In the genomic region with DNA sequence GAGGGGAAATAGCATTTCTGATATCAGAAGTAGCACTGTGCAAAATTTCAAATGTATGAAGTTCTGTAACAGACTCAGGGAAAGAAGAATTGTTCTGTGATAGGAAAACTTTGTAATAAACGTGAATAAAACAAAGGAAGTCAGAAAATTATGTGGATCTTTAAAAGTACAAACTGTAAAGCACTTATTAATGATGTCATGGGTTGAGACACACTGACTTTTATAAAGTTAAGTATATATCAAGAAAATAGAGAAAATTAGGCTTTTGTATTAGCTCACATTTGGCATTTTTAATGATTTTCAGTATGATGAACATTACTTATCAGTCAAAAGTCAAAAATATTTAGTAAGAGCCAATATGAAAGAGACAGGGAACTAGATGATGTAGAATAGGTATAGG, we compare ENCODE assay signal across 33 cellular contexts.
"Had no signal": no experiment of that assay in that cellular context is flagged by ENCODE, and none has a peak within 500 bp of the region (broad histone marks: within the 10 kb centered on the region; RNA-seq: fewer than 3 reads in every experiment).

No MANE protein-coding gene starts in this region.

- DNase-seq: Karpas-422, Kasumi-1, MG63, MM.1S, MV-4-11, NCI-H1048, NCI-H1092, NCI-H1092 treated with DMSO at 0.1 percent for 48 hours, NCI-H1105, NCI-H1105 treated with DMSO at 0.1 percent for 48 hours, NCI-H1417, NCI-H1417 treated with DMSO at 0.1 percent for 48 hours, NCI-H1436, NCI-H1436 treated with DMSO at 0.1 percent for 48 hours, NCI-H146, NCI-H1694, NCI-H1694 treated with DMSO at 0.1 percent for 48 hours, NCI-H187, NCI-H187 treated with DMSO at 0.1 percent for 48 hours, NCI-H1930, NCI-H2029, NCI-H2029 treated with DMSO at 0.1 percent for 48 hours, NCI-H2081, NCI-H2107, NCI-H2171, NCI-H2171 treated with DMSO at 0.1 percent for 48 hours, NCI-H2227 treated with DMSO at 0.1 percent for 48 hours, NCI-H226, NCI-H345, NCI-H446, NCI-H446 treated with DMSO at 0.1 percent for 48 hours, NCI-H510A, NCI-H510A treated with DMSO at 0.1 percent for 48 hours had no signal

- H3K9me3 ChIP-seq: MG63 had no signal

- H3K4me3 ChIP-seq: MG63 had no signal

- H3K27me3 ChIP-seq: MG63 had no signal

- H3K36me3 ChIP-seq: MG63 had no signal
